ENCODE assay signal across 35 cellular contexts in genomic region chr5:106574820-106575219, GRCh38.
"Had no signal": no experiment of that assay in that cellular context is flagged by ENCODE, and none has a peak within 500 bp of the region (broad histone marks: within the 10 kb centered on the region; RNA-seq: fewer than 3 reads in every experiment).

No MANE protein-coding gene starts in this region.

- H3K9me3 ChIP-seq: adrenal gland, body of pancreas, breast epithelium had no signal

- H3K27me3 ChIP-seq: adrenal gland, body of pancreas, brain microvascular endothelial cell, breast epithelium had no signal

- H3K4me1 ChIP-seq: adrenal gland, body of pancreas, breast epithelium had no signal

- H3K36me3 ChIP-seq: adrenal gland, brain microvascular endothelial cell, breast epithelium, WERI-Rb-1 had no signal

- H3K4me3 ChIP-seq: adrenal gland, body of pancreas, breast epithelium had no signal

- H3K27ac ChIP-seq: adrenal gland, body of pancreas, brain microvascular endothelial cell, breast epithelium, WERI-Rb-1 had no signal

- FAIRE-seq: astrocyte, TTC549 had no signal

- DNase-seq: activated CD4-positive, alpha-beta memory T cell treated with anti-CD3 and anti-CD28 coated beads for 36 hours; activated CD4-positive, alpha-beta T cell treated with anti-CD3 and anti-CD28 coated beads for 4 hours; activated CD4-positive, alpha-beta T cell treated with anti-CD3 and anti-CD28 coated beads, Interleukin-2, amount 10 ng/mL, durations not matched to agents 24 days and 14 days; activated CD4-positive, alpha-beta T cell treated with anti-CD3 and anti-CD28 coated beads, Interleukin-2, amount 50 U/mL, for 1 hour; activated CD4-positive, alpha-beta T cell treated with anti-CD3 and anti-CD28 coated beads, Interleukin-2, amount 50 U/mL, for 4 hours; activated CD4-positive, CD25-positive, alpha-beta regulatory T cell; activated CD8-positive, alpha-beta memory T cell treated with anti-CD3 and anti-CD28 coated beads, Interleukin-2, amount 50 U/mL, for 4 hours; activated CD8-positive, alpha-beta T cell treated with anti-CD3 and anti-CD28 coated beads for 36 hours; activated effector memory CD4-positive, alpha-beta T cell treated with anti-CD3 and anti-CD28 coated beads, Interleukin-2, amount 50 U/mL, for 16 hours; activated gamma-delta T cell treated with Interleukin-2 at 50 U/mL for 16 hours; activated naive CD4-positive, alpha-beta T cell; activated naive CD4-positive, alpha-beta T cell treated with anti-CD3 and anti-CD28 coated beads for 36 hours; activated naive CD4-positive, alpha-beta T cell treated with anti-CD3 and anti-CD28 coated beads, Interleukin-2, amount 50 U/mL, for 16 hours; activated naive CD8-positive, alpha-beta T cell treated with anti-CD3 and anti-CD28 coated beads for 36 hours; activated T-cell treated with anti-CD3 and anti-CD28 coated beads for 4 hours; activated T-cell treated with anti-CD3 and anti-CD28 coated beads, Interleukin-2, amount 50 U/mL, for 1 hour; activated T-cell treated with anti-CD3 and anti-CD28 coated beads, Interleukin-2, amount 50 U/mL, for 4 hours; activated T-cell treated with anti-CD3 and anti-CD28 coated beads, Interleukin-2, amount 50 U/mL, for 72 hours; adrenal gland; amniotic stem cell; aorta; body of pancreas; brain microvascular endothelial cell; central memory CD4-positive, alpha-beta T cell; T-helper 1 cell; T-helper 2 cell; T-helper 9 cell; WERI-Rb-1 had no signal

- ATAC-seq: activated CD4-positive, CD25-positive, alpha-beta regulatory T cell treated with anti-CD3 and anti-CD28 coated beads, Interleukin-2, amount 50 U/mL, for 24 hours; activated CD8-positive, alpha-beta T cell treated with anti-CD3 and anti-CD28 coated beads for 36 hours; activated naive CD4-positive, alpha-beta T cell treated with anti-CD3 and anti-CD28 coated beads, Interleukin-2, amount 50 U/mL, for 72 hours; activated T-cell treated with anti-CD3 and anti-CD28 coated beads, Interleukin-2, amount 50 U/mL, for 4 hours; activated T-cell treated with anti-CD3 and anti-CD28 coated beads, Interleukin-2, amount 50 U/mL, for 72 hours; activated T-helper 17 cell treated with anti-CD3 and anti-CD28 coated beads, Interleukin-2, amount 50 U/mL, for 72 hours; body of pancreas; WTC11 had no signal
